In the genomic region with DNA sequence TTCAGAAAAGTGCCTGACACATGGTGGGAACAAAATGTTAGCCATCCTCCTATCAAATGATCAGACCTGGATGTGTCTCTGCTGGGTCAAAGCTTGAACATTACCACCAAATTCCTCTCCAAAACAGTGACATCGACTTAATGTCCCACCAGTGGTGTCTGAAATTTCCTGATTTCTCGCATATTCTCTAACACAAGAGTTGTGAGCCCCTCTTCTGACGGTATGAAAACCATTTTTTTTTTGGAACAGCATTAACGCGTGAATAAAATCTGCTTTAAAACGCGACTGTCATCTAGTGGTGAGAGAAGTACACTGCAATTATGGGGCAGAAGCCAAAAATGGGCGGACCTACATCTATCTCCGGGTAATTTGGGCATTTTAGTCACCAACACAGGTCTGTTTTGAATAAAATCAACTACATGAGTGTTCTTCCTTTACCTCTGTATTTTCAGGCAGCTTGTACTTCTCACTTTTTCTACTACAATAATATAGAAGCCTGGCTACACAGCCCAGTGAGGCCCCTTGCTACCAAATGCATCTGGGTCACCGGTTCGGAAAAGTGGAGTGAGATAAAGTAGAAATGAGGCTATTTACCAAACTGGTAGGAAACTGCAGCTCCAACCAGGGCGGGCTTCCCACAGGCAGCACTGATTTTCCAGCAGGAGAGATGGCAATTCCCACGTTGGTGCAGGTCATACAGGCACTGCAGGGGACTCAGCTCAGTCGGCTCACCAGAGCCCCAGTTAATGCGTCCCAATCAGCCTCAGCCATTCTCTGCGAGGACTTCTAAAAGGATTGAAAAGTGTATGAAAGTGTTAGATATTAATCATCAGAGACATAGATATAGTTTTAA, we compare ENCODE assay signal across 8 cellular contexts. TPM values are rescaled to one million over a fixed set of nuclear protein-coding genes. Genes with fewer than 3 reads are reported as not detected.
DNase-seq lines count a peak whose midpoint lies in the region; ATAC-seq, FAIRE-seq and TF ChIP-seq lines count a peak whose summit lies in the region.

No MANE protein-coding gene starts in this region.

- WGBS in body of pancreas, 2 donors: 15 to 19% methylated on average over 16 of the region's 16 CpGs

- no peaks in the 10 kb centered on the region for H3K27me3 ChIP-seq in GM06990 (replicated peaks; ENCODE audit: control insufficient read depth, insufficient read depth, low read length)
- no peaks in the 10 kb centered on the region for H3K27me3 ChIP-seq in RWPE2 (ENCODE audit: insufficient read depth, poor library complexity, severe bottlenecking)
- H3K27me3 ChIP-seq in body of pancreas: no peaks in the 10 kb centered on the region
- H3K27me3 ChIP-seq in keratinocyte (ENCODE audit: control insufficient read depth, extremely low read depth, insufficient read depth, low read length): no peaks in the 10 kb centered on the region

- peak overlapping the region; percentile 38 for H3K4me2 ChIP-seq in keratinocyte (ENCODE audit: control insufficient read depth, extremely low read depth, insufficient read depth, low read depth, low read length)

- peak overlapping the region; percentile 62 for H2AFZ ChIP-seq in keratinocyte (ENCODE audit: control insufficient read depth, low read length)

- no peaks in the 10 kb centered on the region for H3K79me2 ChIP-seq in keratinocyte (ENCODE audit: control insufficient read depth, insufficient read depth, low read length)

- ATAC-seq in RWPE2 (ENCODE audit: low read depth): peak; percentile 51
- peak; percentile 73 for ATAC-seq in body of pancreas

- dilution Hi-C loops in keratinocyte (cut with MboI; ENCODE audit: extremely low pct_ligation_motif_present, low sequenced_read_pairs): no loop called here

- H3K9me1 ChIP-seq in keratinocyte (ENCODE audit: control insufficient read depth, extremely low read depth, insufficient read depth, low read length): no peaks in the 10 kb centered on the region

- TF ChIP-seq POLR2A in body of pancreas (IDR thresholded peaks at IDR 0.05): no peak

- H3K4me3 ChIP-seq in GM06990 (replicated peaks; ENCODE audit: low read depth, low read length): no peak overlapping the region
- H3K4me3 ChIP-seq in RWPE2 (ENCODE audit: severe bottlenecking): no peak overlapping the region
- no peak overlapping the region for H3K4me3 ChIP-seq in body of pancreas
- no peak overlapping the region for H3K4me3 ChIP-seq in keratinocyte (ENCODE audit: control insufficient read depth in 2 of 3, extremely low read depth in 1 of 3, insufficient read depth in 2 of 3, low read depth in 1 of 3, low read length in 3 of 3)

- peak; percentile 65 for DNase-seq in A172 (ENCODE audit: low spot score)
- DNase-seq in GM06990 (ENCODE audit: extremely low read depth, insufficient read length): no peak
- DNase-seq in Kasumi-1 (lab: John Stamatoyannopoulos, UW): peak; percentile 75 to 89
- DNase-seq in RWPE2 (ENCODE audit: low spot score): no peak
- DNase-seq in body of pancreas: peak; percentile 22 to 61 (median 56)
- peak; percentile 38 for DNase-seq in keratinocyte (ENCODE audit: low read depth, low spot score)
- peak; percentile 7 for DNase-seq in stimulated activated CD4-positive, alpha-beta T cell treated with anti-CD3 and anti-CD28 coated beads, Interleukin-2, amount 100 ng/mL, for 4 hours (ENCODE audit: low read depth)
- no peak for DNase-seq in HuH-7 (ENCODE audit: low spot score)

- no peaks in the 10 kb centered on the region for H3K9me3 ChIP-seq in RWPE2 (ENCODE audit: severe bottlenecking)
- no peaks in the 10 kb centered on the region for H3K9me3 ChIP-seq in body of pancreas
- H3K9me3 ChIP-seq in keratinocyte (ENCODE audit: control insufficient read depth, low read depth, low read length): no peaks in the 10 kb centered on the region

- peak; percentile 69 for FAIRE-seq in keratinocyte (lab: Jason Lieb, UNC)

- intact Hi-C loops in body of pancreas (cut with DNase I): loop anchor here (10.0 kb wide), 1 partner anchor 491 kb away; no protein-coding TSS in a partner anchor

- no peak overlapping the region for H3K9ac ChIP-seq in keratinocyte (ENCODE audit: control insufficient read depth, extremely low read depth, insufficient read depth, low read length)

- H3K27ac ChIP-seq in RWPE2 (ENCODE audit: poor library complexity, severe bottlenecking) (no peak overlapping the region), body of pancreas (no peak overlapping the region), keratinocyte (ENCODE audit: control insufficient read depth, insufficient read depth, low read length) (no peak overlapping the region)

- H3K36me3 ChIP-seq in GM06990 (ENCODE audit: control insufficient read depth, insufficient read depth, low read length) (no peaks in the 10 kb centered on the region), RWPE2 (ENCODE audit: low read depth) (peaks cover under 1% of the 10 kb centered on the region), body of pancreas (replicated peaks in 1 of 2; ENCODE audit: insufficient read depth in 1 of 2, low read depth in 2 of 2) (no peaks in the 10 kb centered on the region), keratinocyte (ENCODE audit: control insufficient read depth in 2 of 2, extremely low read depth in 1 of 2, insufficient read depth in 2 of 2, low read length in 2 of 2) (no peaks in the 10 kb centered on the region)

- peaks cover 19% of the 10 kb centered on the region for H3K4me1 ChIP-seq in RWPE2 (ENCODE audit: insufficient read depth, poor library complexity, severe bottlenecking)
- H3K4me1 ChIP-seq in body of pancreas: peaks cover 3% of the 10 kb centered on the region
- peaks cover 10% of the 10 kb centered on the region for H3K4me1 ChIP-seq in keratinocyte (ENCODE audit: control insufficient read depth, extremely low read depth, insufficient read depth, low read length)

- TF ChIP-seq CTCF in GM06990 (IDR thresholded peaks at IDR 0.05; ENCODE audit: insufficient read depth, low read length, poor library complexity, severe bottlenecking): peak; percentile 95
- peak; percentile 100 for TF ChIP-seq CTCF in RWPE2 (IDR thresholded peaks at IDR 0.05; ENCODE audit: poor library complexity, severe bottlenecking)
- TF ChIP-seq CTCF in body of pancreas (IDR thresholded peaks at IDR 0.05): peak; percentile 91 to 100 (median 96)
- peak; percentile 81 to 96 (median 86) for TF ChIP-seq CTCF in keratinocyte (optimal IDR thresholded peaks at IDR 0.05 in 1 of 3, IDR thresholded peaks at IDR 0.05 in 1 of 3, conservative IDR thresholded peaks at IDR 0.05 in 1 of 3; ENCODE audit: extremely low read depth in 1 of 3, insufficient read depth in 2 of 3, low read length in 3 of 3)

- H4K20me1 ChIP-seq in keratinocyte (ENCODE audit: control insufficient read depth, extremely low read depth, insufficient read depth, low read length): no peaks in the 10 kb centered on the region

RNA-seq across cellular contexts. Expression of a gene that starts 27.4 kb away (rescaled TPM):
- 17.4 and 19.3 TPM in 2 replicates for total RNA-seq in A172 (2014; rRNA removed; shearing (Covaris generic))
- total RNA-seq in body of pancreas: 1 to 10 TPM; 3.0 to 6.5 TPM
- polyA plus RNA-seq in keratinocyte: 20.3 to 31.6 TPM (median 23.6 TPM) in 3 replicates
- polyA plus RNA-seq in keratinocyte (2011; ENCODE audit: low read depth): 51.0 TPM
- 19.0 and 26.9 TPM in 2 replicates for polyA plus RNA-seq in keratinocyte (2011; cell fraction: cytosol; rRNA removed)
- 33.0 and 33.5 TPM in 2 replicates for polyA plus RNA-seq in keratinocyte (2011; cell fraction: nucleus; rRNA removed)
- polyA plus RNA-seq in keratinocyte (2012; ENCODE audit: low replicate concordance): 22.3 and 24.8 TPM in 2 replicates
- polyA minus RNA-seq in keratinocyte: 5.7 to 17.6 TPM (median 10.6 TPM) in 3 replicates
- polyA minus RNA-seq in keratinocyte (2011; cell fraction: cytosol; rRNA and poly(A)+ RNA removed): 23.2 TPM
- polyA minus RNA-seq in keratinocyte (2011; cell fraction: nucleus; rRNA and poly(A)+ RNA removed): 11.6 and 27.5 TPM in 2 replicates

RNA-seq across cellular contexts. Expression of a gene that starts 27.6 kb away (rescaled TPM):
- 110 and 134 TPM in 2 replicates for total RNA-seq in A172 (2014; rRNA removed; shearing (Covaris generic))
- total RNA-seq in body of pancreas: 10 to 100 TPM; 61.3 to 84.3 TPM
- polyA plus RNA-seq in keratinocyte: 92.9 to 187 TPM (median 109 TPM) in 3 replicates
- polyA plus RNA-seq in keratinocyte (2011; ENCODE audit: low read depth): 96.8 TPM
- 73.4 and 128 TPM in 2 replicates for polyA plus RNA-seq in keratinocyte (2011; cell fraction: cytosol; rRNA removed)
- polyA plus RNA-seq in keratinocyte (2011; cell fraction: nucleus; rRNA removed): 144 and 183 TPM in 2 replicates
- polyA plus RNA-seq in keratinocyte (2012; ENCODE audit: low replicate concordance): 55.2 and 90.6 TPM in 2 replicates
- 43.9 to 130 TPM (median 59.9 TPM) in 3 replicates for polyA minus RNA-seq in keratinocyte
- polyA minus RNA-seq in keratinocyte (2011; cell fraction: cytosol; rRNA and poly(A)+ RNA removed): 58.3 TPM
- 87.9 and 122 TPM in 2 replicates for polyA minus RNA-seq in keratinocyte (2011; cell fraction: nucleus; rRNA and poly(A)+ RNA removed)

Comparison
In these comparisons a context has a peak if more than half of its experiments do, and no peak if none do; other contexts are left out.
1. DNase-seq: peak in A172 (single experiment), Kasumi-1 (2 of 2), body of pancreas (4 of 4), keratinocyte (single experiment) and stimulated activated CD4-positive, alpha-beta T cell treated with anti-CD3 and anti-CD28 coated beads, Interleukin-2, amount 100 ng/mL, for 4 hours (single experiment); none in GM06990 (single experiment), RWPE2 (single experiment) and HuH-7 (single experiment).
2. Peak in every context shown above with its lines, with median percentiles within 50 percentile points of each other: CTCF ChIP-seq.